In the genomic region with DNA sequence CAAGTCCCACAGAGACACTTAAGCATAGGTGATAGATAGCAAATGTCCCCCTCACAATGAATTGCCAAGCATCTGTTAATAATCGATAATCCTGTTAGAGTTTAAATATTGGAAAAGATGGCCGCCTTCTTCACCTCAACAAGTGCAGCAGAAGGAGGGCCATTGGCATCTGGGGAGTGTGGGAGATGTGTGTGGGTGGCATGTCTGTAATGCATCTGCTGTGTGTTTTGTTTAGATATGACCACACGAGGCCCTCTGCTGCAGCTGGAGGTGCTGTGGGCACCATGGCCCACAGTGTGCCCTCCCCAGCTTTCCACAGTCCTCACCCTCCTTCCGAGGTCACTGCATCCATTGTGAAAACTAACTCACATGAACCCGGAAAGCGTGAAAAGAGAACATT, we compare ENCODE assay signal across 1 cellular context.
TF ChIP-seq lines count a peak whose summit lies in the region.

No MANE protein-coding gene starts in this region.

TF ChIP-seq in HepG2, 621 proteins besides CTCF, POLR2A, EP300 and RAD21:
- TF ChIP-seq, protein P1, sequence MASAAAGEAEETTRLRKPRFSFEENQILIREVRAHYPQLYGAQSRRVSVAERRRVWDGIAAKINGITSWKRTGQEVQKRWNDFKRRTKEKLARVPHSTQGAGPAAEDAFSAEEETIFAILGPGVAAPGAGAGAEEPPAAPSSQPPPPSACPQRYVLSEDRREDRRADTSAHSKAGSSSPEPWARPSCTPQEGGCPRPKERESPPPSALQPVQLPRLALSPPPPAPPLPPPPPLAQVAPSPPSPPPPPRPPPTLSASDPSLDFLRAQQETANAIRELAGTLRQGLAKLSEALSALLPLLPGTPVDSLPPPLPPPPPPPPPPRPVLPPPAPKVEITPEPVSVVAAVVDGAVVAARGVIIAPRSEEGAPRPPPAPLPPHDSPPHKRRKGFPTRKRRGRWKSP (CRISPR knock-in tag; IDR thresholded peaks at IDR 0.05) = no peak
- TF ChIP-seq ZNF660 (CRISPR knock-in tag; IDR thresholded peaks at IDR 0.05; ENCODE audit: borderline replicate concordance, low read depth) = no peak
- TF ChIP-seq RBM22 (optimal IDR thresholded peaks at IDR 0.05; ENCODE audit: low read length) = peak; percentile 41
- no peak for TF ChIP-seq LRRFIP1 (CRISPR knock-in tag; conservative IDR thresholded peaks at IDR 0.05)
